In genomic region chr2:231113489-231113888, GRCh38 we compare ENCODE assay signal across 17 cellular contexts. TPM values are rescaled to one million over a fixed set of nuclear protein-coding genes. Genes with fewer than 3 reads are reported as not detected.
DNase-seq lines count a peak whose midpoint lies in the region; ATAC-seq, FAIRE-seq and TF ChIP-seq lines count a peak whose summit lies in the region.
"Had no signal": no experiment of that assay in that cellular context is flagged by ENCODE, and none has a peak within 500 bp of the region (broad histone marks: within the 10 kb centered on the region; RNA-seq: fewer than 3 reads in every experiment).

No MANE protein-coding gene starts in this region.

- TF ChIP-seq CTCF in GM23338 (conservative IDR thresholded peaks at IDR 0.05; ENCODE audit: low read depth in 2 of 2): no peak
- no peak for TF ChIP-seq CTCF in IMR-90 (conservative IDR thresholded peaks at IDR 0.05; ENCODE audit: low read depth, low read length)
- TF ChIP-seq CTCF in keratinocyte (optimal IDR thresholded peaks at IDR 0.05 in 1 of 3, IDR thresholded peaks at IDR 0.05 in 1 of 3, conservative IDR thresholded peaks at IDR 0.05 in 1 of 3; ENCODE audit: extremely low read depth in 1 of 3, insufficient read depth in 2 of 3, low read length in 3 of 3): no peak
- TF ChIP-seq CTCF in smooth muscle cell (IDR thresholded peaks at IDR 0.05; ENCODE audit: borderline replicate concordance, insufficient read depth, poor library complexity, severe bottlenecking): no peak

- peaks cover 7% of the 10 kb centered on the region; the same call in 1 of the 2 replicates for H3K9me1 ChIP-seq in IMR-90 (ENCODE audit: insufficient read depth, low read length)
- no peaks in the 10 kb centered on the region for H3K9me1 ChIP-seq in keratinocyte (ENCODE audit: control insufficient read depth, extremely low read depth, insufficient read depth, low read length)

- peaks cover 13% of the 10 kb centered on the region for H3K36me3 Mint-ChIP-seq in GM23338 (ENCODE audit: low read depth)

- in situ Hi-C loops in IMR-90 (cut with MboI; ENCODE audit: low sequenced_read_pairs): loop anchor here (5.0 kb wide), 1 partner anchor 79 kb away; no protein-coding TSS in a partner anchor

- H3K56ac ChIP-seq in IMR-90 (ENCODE audit: extremely low read depth, insufficient read depth, low read length): no peak overlapping the region

- peak overlapping the region; percentile 89 for H2BK20ac ChIP-seq in IMR-90 (ENCODE audit: low read depth, low read length)

- intact Hi-C loops in IMR-90 (cut with micrococcal nuclease): loop anchor here (5.0 kb wide), 1 partner anchor 49 kb away; no protein-coding TSS in a partner anchor

- H3K27ac ChIP-seq in GM23338 (ENCODE audit: low read depth) (peak overlapping the region; percentile 59; the same call in 1 of the 2 replicates), IMR-90 (ENCODE audit: insufficient read depth, low read length) (no peak overlapping the region), keratinocyte (ENCODE audit: control insufficient read depth, insufficient read depth, low read length) (no peak overlapping the region), smooth muscle cell (ENCODE audit: low read depth) (peak overlapping the region; percentile 25)
- H3K27ac ChIP-seq: BLaER1 treated with 17β-estradiol and CSF1 and Interleukin-3, amounts not matched to agents 10 nM and 100 nM; SJCRH30 had no signal

- peak overlapping the region; percentile 33; the same call in 1 of the 3 replicates for H2BK15ac ChIP-seq in IMR-90 (ENCODE audit: low read depth, low read length)

- H2BK5ac ChIP-seq in IMR-90 (ENCODE audit: low read depth, low read length, poor library complexity, severe bottlenecking): peak overlapping the region; percentile 3

- no peaks in the 10 kb centered on the region for H3K9me3 Mint-ChIP-seq in GM23338

- H2AK9ac ChIP-seq in IMR-90 (replicated peaks; ENCODE audit: low read depth, low read length, poor library complexity): no peak overlapping the region

- POLR2A ChIA-PET in IMR-90 (lab: Charles Lee; ENCODE audit: unreplicated experiment): no interaction called here

- H2AFZ ChIP-seq in GM23338 (no peak overlapping the region), IMR-90 (replicated peaks; ENCODE audit: low read length, poor library complexity) (no peak overlapping the region), keratinocyte (ENCODE audit: control insufficient read depth, low read length) (no peak overlapping the region), smooth muscle cell (ENCODE audit: low read depth) (no peak overlapping the region)

- peak overlapping the region; percentile 68 for H3K4ac ChIP-seq in IMR-90 (ENCODE audit: low read depth, low read length)

- no peak overlapping the region for H3K4me3 ChIP-seq in GM23338
- no peak overlapping the region for H3K4me3 ChIP-seq in IMR-90 (ENCODE audit: insufficient read depth, low read depth, low read length)
- no peak overlapping the region for H3K4me3 ChIP-seq in keratinocyte (ENCODE audit: control insufficient read depth in 2 of 3, extremely low read depth in 1 of 3, insufficient read depth in 2 of 3, low read depth in 1 of 3, low read length in 3 of 3)
- H3K4me3 ChIP-seq in smooth muscle cell: no peak overlapping the region
- H3K4me3 ChIP-seq: BLaER1 treated with 17β-estradiol and CSF1 and Interleukin-3, amounts not matched to agents 10 nM and 100 nM; SJCRH30 had no signal

- H4K20me1 ChIP-seq in GM23338 (replicated peaks; ENCODE audit: insufficient read depth) (no peaks in the 10 kb centered on the region), IMR-90 (ENCODE audit: insufficient read depth, low read length) (no peaks in the 10 kb centered on the region), keratinocyte (ENCODE audit: control insufficient read depth, extremely low read depth, insufficient read depth, low read length) (no peaks in the 10 kb centered on the region), smooth muscle cell (ENCODE audit: low read depth) (no peaks in the 10 kb centered on the region)

- H3K79me1 ChIP-seq in IMR-90 (ENCODE audit: low read depth in 1 of 2, low read length in 2 of 2): peaks cover 18 to 39% of the 10 kb centered on the region in 2 experiments

- no peak overlapping the region for H3K27ac Mint-ChIP-seq in GM23338

- peak; percentile 76 for ATAC-seq in GM23338
- no peak for ATAC-seq in IMR-90 (ENCODE audit: low read depth)
- no peak for ATAC-seq in HG02981 (IDR thresholded peaks at IDR 0.05; ENCODE audit: unreplicated experiment)
- ATAC-seq: HCT116 had no signal

- H3K4me2 ChIP-seq in GM23338 (no peak overlapping the region), IMR-90 (ENCODE audit: low read depth, low read length) (no peak overlapping the region), keratinocyte (ENCODE audit: control insufficient read depth, extremely low read depth, insufficient read depth, low read depth, low read length) (no peak overlapping the region), smooth muscle cell (no peak overlapping the region)
- H3K4me2 ChIP-seq: BLaER1 treated with 17β-estradiol and CSF1 and Interleukin-3, amounts not matched to agents 10 nM and 100 nM had no signal

- H3K27me3 ChIP-seq in GM23338 (ENCODE audit: insufficient read depth) (no peaks in the 10 kb centered on the region), IMR-90 (ENCODE audit: control insufficient read depth, insufficient read depth, low read length) (no peaks in the 10 kb centered on the region), keratinocyte (ENCODE audit: control insufficient read depth, extremely low read depth, insufficient read depth, low read length) (no peaks in the 10 kb centered on the region), smooth muscle cell (ENCODE audit: low read depth) (no peaks in the 10 kb centered on the region)
- H3K27me3 ChIP-seq: BLaER1 treated with 17β-estradiol and CSF1 and Interleukin-3, amounts not matched to agents 10 nM and 100 nM; SJCRH30 had no signal

- peak; percentile 26 for FAIRE-seq in keratinocyte (lab: Jason Lieb, UNC)

- H3K4me1 ChIP-seq in GM23338 (ENCODE audit: insufficient read depth): peaks cover 17% of the 10 kb centered on the region
- H3K4me1 ChIP-seq in IMR-90 (ENCODE audit: control insufficient read depth, insufficient read depth, low read length): peaks cover 16% of the 10 kb centered on the region
- H3K4me1 ChIP-seq in keratinocyte (ENCODE audit: control insufficient read depth, extremely low read depth, insufficient read depth, low read length): no peaks in the 10 kb centered on the region
- no peaks in the 10 kb centered on the region for H3K4me1 ChIP-seq in smooth muscle cell (ENCODE audit: low read depth)
- H3K4me1 ChIP-seq: SJCRH30 had no signal

- H3K36me3 ChIP-seq in GM23338 (ENCODE audit: insufficient read depth): no peaks in the 10 kb centered on the region
- peaks cover 9% of the 10 kb centered on the region for H3K36me3 ChIP-seq in IMR-90 (ENCODE audit: control insufficient read depth, insufficient read depth, low read length)
- H3K36me3 ChIP-seq in keratinocyte (ENCODE audit: control insufficient read depth in 2 of 2, extremely low read depth in 1 of 2, insufficient read depth in 2 of 2, low read length in 2 of 2): peaks cover 5 to 11% of the 10 kb centered on the region in 2 experiments
- H3K36me3 ChIP-seq in smooth muscle cell (ENCODE audit: low read depth): no peaks in the 10 kb centered on the region

- H2AK5ac ChIP-seq in IMR-90 (ENCODE audit: low read depth, low read length): peak overlapping the region; percentile 49; the same call in 1 of the 2 replicates

- peak overlapping the region; percentile 31; the same call in 1 of the 2 replicates for H3K23ac ChIP-seq in IMR-90 (ENCODE audit: low read depth, low read length)

- WGBS in IMR-90 (ENCODE audit: extremely low coverage in 2 of 2, insufficient read length in 1 of 2), 2 experiments: 100% methylated on average over 1 of the region's 5 CpGs; no CpG with 5 or more reads in 1 of the 2 experiments
- WGBS in smooth muscle cell (ENCODE audit: low lambda C conversion rate): 90% methylated on average over 5 of the region's 5 CpGs

- H3K9me3 ChIP-seq in IMR-90 (ENCODE audit: control insufficient read depth, insufficient read depth, low read length) (no peaks in the 10 kb centered on the region), keratinocyte (ENCODE audit: control insufficient read depth, low read depth, low read length) (no peaks in the 10 kb centered on the region), smooth muscle cell (replicated peaks; ENCODE audit: low read depth) (no peaks in the 10 kb centered on the region)
- H3K9me3 ChIP-seq: BLaER1 treated with 17β-estradiol and CSF1 and Interleukin-3, amounts not matched to agents 10 nM and 100 nM; SJCRH30 had no signal

- peak overlapping the region; percentile 46; the same call in 1 of the 2 replicates for H4K91ac ChIP-seq in IMR-90 (ENCODE audit: insufficient read depth, low read depth, low read length)

- peaks cover 35% of the 10 kb centered on the region for H3K4me1 Mint-ChIP-seq in GM23338

- no peak overlapping the region for H3K4me3 Mint-ChIP-seq in GM23338

- peak overlapping the region; percentile 73 for H2BK120ac ChIP-seq in IMR-90 (ENCODE audit: low read depth, low read length)

- H3K79me2 ChIP-seq in GM23338 (replicated peaks; ENCODE audit: insufficient read depth) (no peaks in the 10 kb centered on the region), keratinocyte (ENCODE audit: control insufficient read depth, insufficient read depth, low read length) (no peaks in the 10 kb centered on the region), smooth muscle cell (ENCODE audit: low read depth) (peaks cover 4% of the 10 kb centered on the region)

- no peaks in the 10 kb centered on the region for H3F3A ChIP-seq in GM23338 (replicated peaks; ENCODE audit: low read depth)
- no peaks in the 10 kb centered on the region for H3F3A ChIP-seq in smooth muscle cell (ENCODE audit: low read depth)

- no TSS peak for BruUV-seq in IMR-90 (replicated peaks; lab: Mats Ljungman, UMichigan)

- DNase-seq in GM23338 (ENCODE audit: low spot score) (peak; percentile 56), IMR-90 (no peak), keratinocyte (ENCODE audit: low read depth, low spot score) (no peak), smooth muscle cell (lab: John Stamatoyannopoulos, UW; ENCODE audit: unreplicated experiment) (no peak), iPS-NIHi11 (ENCODE audit: low spot score) (no peak)
- no peak for DNase-seq in stimulated activated naive CD4-positive, alpha-beta T cell (lab: John Stamatoyannopoulos, UW)
- DNase-seq: DND-41, Karpas-422, NCI-H1048, NCI-H1436, NCI-H1930, NCI-H226, SJCRH30 had no signal

- H3K14ac ChIP-seq in IMR-90 (replicated peaks; ENCODE audit: low read depth, low read length): 0 out of 2 replicates have a peak overlapping the region, but pooled peaks have one; percentile 72

- peaks cover 4% of the 10 kb centered on the region for H3K27me3 Mint-ChIP-seq in GM23338 (ENCODE audit: insufficient read depth, low read depth, poor library complexity)

- H3K9me2 ChIP-seq in GM23338 (ENCODE audit: insufficient read depth): no peaks in the 10 kb centered on the region

- no peak for TF ChIP-seq RAD21 in IMR-90 (IDR thresholded peaks at IDR 0.05; ENCODE audit: low read length)

- CTCF ChIA-PET in IMR-90 (lab: Yijun Ruan, JAX): no interaction called here

- dilution Hi-C loops in IMR-90 (cut with HindIII; ENCODE audit: low sequenced_read_pairs, unreplicated experiment): no loop called here
- dilution Hi-C loops in keratinocyte (cut with MboI; ENCODE audit: extremely low pct_ligation_motif_present, low sequenced_read_pairs): no loop called here

- no peak for TF ChIP-seq POLR2A in IMR-90 (IDR thresholded peaks at IDR 0.05; ENCODE audit: low read depth, low read length)

- H3K18ac ChIP-seq in IMR-90 (ENCODE audit: low read depth, low read length): peak overlapping the region; percentile 91

- peak overlapping the region; percentile 5; the same call in 1 of the 2 replicates for H4K5ac ChIP-seq in IMR-90 (ENCODE audit: low read depth, low read length)

- H3K9ac ChIP-seq in IMR-90 (ENCODE audit: low read depth, low read length) (no peak overlapping the region), keratinocyte (ENCODE audit: control insufficient read depth, extremely low read depth, insufficient read depth, low read length) (no peak overlapping the region), smooth muscle cell (ENCODE audit: low read depth) (no peak overlapping the region)
- H3K9ac ChIP-seq: BLaER1 treated with 17β-estradiol and CSF1 and Interleukin-3, amounts not matched to agents 10 nM and 100 nM had no signal

- H4K8ac ChIP-seq in IMR-90 (ENCODE audit: low read depth in 2 of 2, low read length in 2 of 2): 0 out of 4 replicates have a peak overlapping the region, but pooled peaks of 1 of the 2 experiments have one; percentile 29

RNA-seq across cellular contexts. Expression of gene HTR2B, which starts 11.4 kb away (rescaled TPM):
- not detected in 2 replicates for total RNA-seq in GM23338 (2014; rRNA removed; shearing (Covaris generic))
- polyA plus RNA-seq in GM23338 (2016; fragmentation: Nextera tagmentation; extraction: Ambion mirVana) (0.16 and 0.47 TPM in 2 replicates), IMR-90 (2012; rRNA removed) (0.23 and 0.26 TPM in 2 replicates), keratinocyte (not detected in 3 replicates), smooth muscle cell (0.07 TPM in 1 of 2 replicates, not detected in the other)
- total RNA-seq in IMR-90 (2012; rRNA removed) (0.56 and 0.72 TPM in 2 replicates), smooth muscle cell (not detected in 2 replicates)
- polyA plus RNA-seq in IMR-90 (2012; cell fraction: cytosol; rRNA removed): 0.02 and 0.11 TPM in 2 replicates
- polyA plus RNA-seq in IMR-90 (2012; cell fraction: nucleus; rRNA removed; ENCODE audit: low replicate concordance): 0.16 TPM in 1 of 2 replicates, not detected in the other
- not detected for polyA plus RNA-seq in keratinocyte (2011; ENCODE audit: low read depth)
- polyA plus RNA-seq in keratinocyte (2011; cell fraction: cytosol; rRNA removed): not detected in 2 replicates
- not detected in 2 replicates for polyA plus RNA-seq in keratinocyte (2011; cell fraction: nucleus; rRNA removed)
- 0.08 TPM in 1 of 2 replicates, not detected in the other for polyA plus RNA-seq in keratinocyte (2012; ENCODE audit: low replicate concordance)
- polyA minus RNA-seq in keratinocyte: not detected in 3 replicates
- polyA minus RNA-seq in keratinocyte (2011; cell fraction: cytosol; rRNA and poly(A)+ RNA removed): not detected
- not detected in 2 replicates for polyA minus RNA-seq in keratinocyte (2011; cell fraction: nucleus; rRNA and poly(A)+ RNA removed)
- total RNA-seq: MCF 10A had no signal

RNA-seq across cellular contexts. Expression of gene PSMD1, which starts 56.8 kb away (rescaled TPM):
- total RNA-seq in GM23338 (2014; rRNA removed; shearing (Covaris generic)): 148 and 180 TPM in 2 replicates
- polyA plus RNA-seq in GM23338 (2016; fragmentation: Nextera tagmentation; extraction: Ambion mirVana) (156 and 177 TPM in 2 replicates), IMR-90 (2012; rRNA removed) (89.8 and 111 TPM in 2 replicates), keratinocyte (198 to 267 TPM (median 262 TPM) in 3 replicates), smooth muscle cell (95.4 and 99.7 TPM in 2 replicates)
- total RNA-seq in IMR-90 (2012; rRNA removed) (181 and 214 TPM in 2 replicates), smooth muscle cell (88.8 and 95.7 TPM in 2 replicates)
- polyA plus RNA-seq in IMR-90 (2012; cell fraction: cytosol; rRNA removed): 38.7 and 49.5 TPM in 2 replicates
- polyA plus RNA-seq in IMR-90 (2012; cell fraction: nucleus; rRNA removed; ENCODE audit: low replicate concordance): 18.7 and 68.8 TPM in 2 replicates
- polyA plus RNA-seq in keratinocyte (2011; ENCODE audit: low read depth): 44.0 TPM
- 124 and 210 TPM in 2 replicates for polyA plus RNA-seq in keratinocyte (2011; cell fraction: cytosol; rRNA removed)
- 219 and 247 TPM in 2 replicates for polyA plus RNA-seq in keratinocyte (2011; cell fraction: nucleus; rRNA removed)
- 65.3 and 132 TPM in 2 replicates for polyA plus RNA-seq in keratinocyte (2012; ENCODE audit: low replicate concordance)
- 253 to 451 TPM (median 423 TPM) in 3 replicates for polyA minus RNA-seq in keratinocyte
- 93.6 TPM for polyA minus RNA-seq in keratinocyte (2011; cell fraction: cytosol; rRNA and poly(A)+ RNA removed)
- 147 and 233 TPM in 2 replicates for polyA minus RNA-seq in keratinocyte (2011; cell fraction: nucleus; rRNA and poly(A)+ RNA removed)

Comparison
In these comparisons a context has a peak if more than half of its experiments do, and no peak if none do; other contexts are left out.
1. H3K27ac ChIP-seq: peak in GM23338 (single experiment) and smooth muscle cell (single experiment); none in IMR-90 (single experiment) and keratinocyte (single experiment).